In genomic region chr4:54065282-54066087, GRCh38 we compare ENCODE assay signal across 7 cellular contexts. TPM values are rescaled to one million over a fixed set of nuclear protein-coding genes. Genes with fewer than 3 reads are reported as not detected.
DNase-seq lines count a peak whose midpoint lies in the region; ATAC-seq and TF ChIP-seq lines count a peak whose summit lies in the region.

No MANE protein-coding gene starts in this region.

- POLR2A ChIA-PET in WTC11 (lab: Charles Lee): no interaction called here

- H3K27ac Mint-ChIP-seq in WTC11: no peak overlapping the region; the same call in 1 of the 2 replicates
- peak overlapping the region; percentile 96 for H3K27ac Mint-ChIP-seq in stimulated activated memory B cell treated with anti-CD40 and anti-IgM and Interleukin-4, amounts not matched to agents 10 μg/mL and 1 μg/mL and 100 μg/mL, for 72 hours

- no peak for ATAC-seq in WTC11
- no peak for ATAC-seq in stimulated activated memory B cell treated with anti-CD40 and anti-IgM and Interleukin-4, amounts not matched to agents 10 μg/mL and 1 μg/mL and 100 μg/mL, for 72 hours
- no peak for ATAC-seq in GM18511 (IDR thresholded peaks at IDR 0.05; ENCODE audit: unreplicated experiment)

- no peaks in the 10 kb centered on the region for H3K36me3 ChIP-seq in HUES6 (ENCODE audit: control insufficient read depth, insufficient read depth, low read length)
- no peaks in the 10 kb centered on the region for H3K36me3 ChIP-seq in left ventricle myocardium inferior

- intact Hi-C loops in left ventricle myocardium inferior (cut with micrococcal nuclease): no loop called here

- H3K9me3 ChIP-seq in HUES6 (ENCODE audit: control insufficient read depth, insufficient read depth, low read depth, low read length) (no peaks in the 10 kb centered on the region), left ventricle myocardium inferior (replicated peaks) (peaks cover 3% of the 10 kb centered on the region)

- no peak for DNase-seq in WTC11 (ENCODE audit: low spot score)
- no peak for DNase-seq in left ventricle myocardium inferior
- DNase-seq in NK-92 treated with Interleukin-12 subunit alpha and Interleukin-12 subunit beta, amount 100 ng/mL, for 24 hours (lab: John Stamatoyannopoulos, UW): no peak
- no peak for DNase-seq in cerebellum (ENCODE audit: low spot score)

- CTCF ChIA-PET in WTC11 (lab: Charles Lee): no interaction called here

- TF ChIP-seq CTCF in WTC11 (IDR thresholded peaks at IDR 0.05): no peak
- TF ChIP-seq CTCF in left ventricle myocardium inferior (IDR thresholded peaks at IDR 0.05; ENCODE audit: borderline replicate concordance): no peak

- peak overlapping the region; percentile 66 for H3K4me3 Mint-ChIP-seq in WTC11
- H3K4me3 Mint-ChIP-seq in stimulated activated memory B cell treated with anti-CD40 and anti-IgM and Interleukin-4, amounts not matched to agents 10 μg/mL and 1 μg/mL and 100 μg/mL, for 72 hours: peak overlapping the region; percentile 90

- H3K9me3 Mint-ChIP-seq in WTC11: no peaks in the 10 kb centered on the region
- no peaks in the 10 kb centered on the region for H3K9me3 Mint-ChIP-seq in stimulated activated memory B cell treated with anti-CD40 and anti-IgM and Interleukin-4, amounts not matched to agents 10 μg/mL and 1 μg/mL and 100 μg/mL, for 72 hours

- no peak overlapping the region for H3K9ac ChIP-seq in HUES6 (ENCODE audit: low read length)

- H3K4me3 ChIP-seq in HUES6 (ENCODE audit: low read depth, low read length) (peak overlapping the region; percentile 97), left ventricle myocardium inferior (peak overlapping the region; percentile 99)

- H3K36me3 Mint-ChIP-seq in WTC11: no peaks in the 10 kb centered on the region
- no peaks in the 10 kb centered on the region for H3K36me3 Mint-ChIP-seq in stimulated activated memory B cell treated with anti-CD40 and anti-IgM and Interleukin-4, amounts not matched to agents 10 μg/mL and 1 μg/mL and 100 μg/mL, for 72 hours

- H3K27me3 ChIP-seq in HUES6 (ENCODE audit: control insufficient read depth, insufficient read depth, low read length) (no peaks in the 10 kb centered on the region; the same call in 1 of the 2 replicates), left ventricle myocardium inferior (ENCODE audit: low read depth) (no peaks in the 10 kb centered on the region)

- H3K27ac ChIP-seq in HUES6 (ENCODE audit: low read depth, low read length) (no peak overlapping the region), left ventricle myocardium inferior (replicated peaks) (peak overlapping the region; percentile 96)

- H3K4me1 ChIP-seq in HUES6 (ENCODE audit: control insufficient read depth, insufficient read depth, low read length) (peaks cover 28% of the 10 kb centered on the region), left ventricle myocardium inferior (peaks cover 66% of the 10 kb centered on the region)

- H3K4me1 Mint-ChIP-seq in WTC11: peaks cover 42% of the 10 kb centered on the region
- peaks cover 37% of the 10 kb centered on the region for H3K4me1 Mint-ChIP-seq in stimulated activated memory B cell treated with anti-CD40 and anti-IgM and Interleukin-4, amounts not matched to agents 10 μg/mL and 1 μg/mL and 100 μg/mL, for 72 hours

- peaks cover 7% of the 10 kb centered on the region; the same call in 1 of the 2 replicates for H3K27me3 Mint-ChIP-seq in WTC11 (ENCODE audit: low read depth)
- H3K27me3 Mint-ChIP-seq in stimulated activated memory B cell treated with anti-CD40 and anti-IgM and Interleukin-4, amounts not matched to agents 10 μg/mL and 1 μg/mL and 100 μg/mL, for 72 hours: no peaks in the 10 kb centered on the region

TF ChIP-seq in WTC11, 78 proteins besides CTCF, POLR2A, EP300 and RAD21:
- TF ChIP-seq NFATC4 (CRISPR knock-in tag; IDR thresholded peaks at IDR 0.05) (no peak), EMX1 (CRISPR knock-in tag; IDR thresholded peaks at IDR 0.05) (no peak), AR (CRISPR knock-in tag; IDR thresholded peaks at IDR 0.05) (no peak), SMAD4 (CRISPR knock-in tag; IDR thresholded peaks at IDR 0.05) (no peak), JUN (CRISPR knock-in tag; IDR thresholded peaks at IDR 0.05) (no peak), GTF2I (CRISPR knock-in tag; conservative IDR thresholded peaks at IDR 0.05) (no peak), ELF4 (CRISPR knock-in tag; IDR thresholded peaks at IDR 0.05; ENCODE audit: low read depth) (no peak), ZNF317 (CRISPR knock-in tag; IDR thresholded peaks at IDR 0.05; ENCODE audit: borderline replicate concordance, low read depth) (no peak), ESRRA (CRISPR knock-in tag; IDR thresholded peaks at IDR 0.05; ENCODE audit: borderline replicate concordance) (no peak), USF2 (CRISPR knock-in tag; IDR thresholded peaks at IDR 0.05) (no peak), ATF1 (CRISPR knock-in tag; IDR thresholded peaks at IDR 0.05) (no peak), SP1 (CRISPR knock-in tag; conservative IDR thresholded peaks at IDR 0.05) (no peak), NR3C1 (CRISPR knock-in tag; conservative IDR thresholded peaks at IDR 0.05; ENCODE audit: low read depth) (no peak), ZNF396 (CRISPR knock-in tag; IDR thresholded peaks at IDR 0.05; ENCODE audit: borderline replicate concordance) (no peak), CBFB (CRISPR knock-in tag; IDR thresholded peaks at IDR 0.05; ENCODE audit: low read depth) (no peak), ZNF423 (CRISPR knock-in tag; IDR thresholded peaks at IDR 0.05) (no peak)
- TF ChIP-seq, protein P1, sequence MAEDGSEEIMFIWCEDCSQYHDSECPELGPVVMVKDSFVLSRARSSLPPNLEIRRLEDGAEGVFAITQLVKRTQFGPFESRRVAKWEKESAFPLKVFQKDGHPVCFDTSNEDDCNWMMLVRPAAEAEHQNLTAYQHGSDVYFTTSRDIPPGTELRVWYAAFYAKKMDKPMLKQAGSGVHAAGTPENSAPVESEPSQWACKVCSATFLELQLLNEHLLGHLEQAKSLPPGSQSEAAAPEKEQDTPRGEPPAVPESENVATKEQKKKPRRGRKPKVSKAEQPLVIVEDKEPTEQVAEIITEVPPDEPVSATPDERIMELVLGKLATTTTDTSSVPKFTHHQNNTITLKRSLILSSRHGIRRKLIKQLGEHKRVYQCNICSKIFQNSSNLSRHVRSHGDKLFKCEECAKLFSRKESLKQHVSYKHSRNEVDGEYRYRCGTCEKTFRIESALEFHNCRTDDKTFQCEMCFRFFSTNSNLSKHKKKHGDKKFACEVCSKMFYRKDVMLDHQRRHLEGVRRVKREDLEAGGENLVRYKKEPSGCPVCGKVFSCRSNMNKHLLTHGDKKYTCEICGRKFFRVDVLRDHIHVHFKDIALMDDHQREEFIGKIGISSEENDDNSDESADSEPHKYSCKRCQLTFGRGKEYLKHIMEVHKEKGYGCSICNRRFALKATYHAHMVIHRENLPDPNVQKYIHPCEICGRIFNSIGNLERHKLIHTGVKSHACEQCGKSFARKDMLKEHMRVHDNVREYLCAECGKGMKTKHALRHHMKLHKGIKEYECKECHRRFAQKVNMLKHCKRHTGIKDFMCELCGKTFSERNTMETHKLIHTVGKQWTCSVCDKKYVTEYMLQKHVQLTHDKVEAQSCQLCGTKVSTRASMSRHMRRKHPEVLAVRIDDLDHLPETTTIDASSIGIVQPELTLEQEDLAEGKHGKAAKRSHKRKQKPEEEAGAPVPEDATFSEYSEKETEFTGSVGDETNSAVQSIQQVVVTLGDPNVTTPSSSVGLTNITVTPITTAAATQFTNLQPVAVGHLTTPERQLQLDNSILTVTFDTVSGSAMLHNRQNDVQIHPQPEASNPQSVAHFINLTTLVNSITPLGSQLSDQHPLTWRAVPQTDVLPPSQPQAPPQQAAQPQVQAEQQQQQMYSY (CRISPR knock-in tag; IDR thresholded peaks at IDR 0.05): no peak

RNA-seq across cellular contexts. Expression of gene CHIC2, which starts 1.1 kb away (rescaled TPM):
- total RNA-seq in WTC11 (2021): 6.9 to 11.0 TPM (median 8.4 TPM) in 3 replicates
- total RNA-seq in left ventricle myocardium inferior: 9.1 TPM
- total RNA-seq in cerebellum: 33.1 TPM

RNA-seq across cellular contexts. Expression of gene GSX2, which starts 34.5 kb away (rescaled TPM):
- not detected in 3 replicates for total RNA-seq in WTC11 (2021)
- total RNA-seq in left ventricle myocardium inferior: not detected
- total RNA-seq in cerebellum: not detected
